ENCODE assay signal across 7 cellular contexts in the genomic region with DNA sequence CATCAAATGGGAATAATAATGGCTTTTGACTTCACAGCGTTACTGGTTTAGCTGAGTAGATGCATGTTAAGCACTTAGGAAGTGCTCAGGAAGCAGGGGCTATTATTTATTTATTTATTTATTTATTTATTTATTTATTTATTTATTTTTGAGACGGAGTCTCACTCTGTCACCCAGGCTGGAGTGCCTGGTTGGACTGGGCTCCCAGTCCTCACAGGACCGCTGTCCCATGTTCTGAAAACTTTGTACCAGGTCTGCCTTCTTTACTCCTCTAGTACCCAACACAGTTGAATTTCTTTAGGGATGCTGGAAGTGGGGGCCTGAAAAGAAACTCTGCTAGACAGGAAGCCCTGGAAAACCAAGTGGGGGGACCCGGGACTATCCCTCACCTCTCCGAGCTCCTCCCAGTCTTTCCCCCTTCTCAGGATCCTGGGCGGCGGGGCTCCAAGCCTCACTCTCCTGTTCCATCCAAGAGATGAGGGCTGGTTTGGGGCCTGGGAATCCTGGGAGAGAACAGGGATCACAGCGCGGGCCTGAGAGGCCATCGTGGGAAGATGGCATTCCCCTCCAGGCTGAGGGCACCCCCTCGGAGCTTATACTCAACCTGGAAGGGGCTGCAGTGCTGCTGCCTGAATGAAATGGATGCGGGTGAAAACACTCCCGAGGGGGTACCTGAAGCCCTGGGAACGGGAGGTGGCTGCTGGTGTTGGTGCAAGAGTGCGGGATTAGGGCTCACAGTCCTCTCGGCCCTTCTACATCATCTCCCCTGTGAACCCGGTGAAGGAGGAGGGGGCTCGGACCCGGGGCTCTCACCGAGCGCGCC. TPM values are rescaled to one million over a fixed set of nuclear protein-coding genes. Genes with fewer than 3 reads are reported as not detected.
A peak's percentile ranks its signal among the peaks of the same experiment; 100 is the strongest.
DNase-seq lines count a peak whose midpoint lies in the region; ATAC-seq and TF ChIP-seq lines count a peak whose summit lies in the region.

No MANE protein-coding gene starts in this region.

- no peak for TF ChIP-seq CTCF in GM13976 (IDR thresholded peaks at IDR 0.05; ENCODE audit: borderline replicate concordance, control extremely low read depth, extremely low read depth, insufficient read depth, missing control alignments)
- no peak for TF ChIP-seq CTCF in lung (IDR thresholded peaks at IDR 0.05; ENCODE audit: control extremely low read depth, extremely low read depth)
- no peak for TF ChIP-seq CTCF in type B pancreatic cell (conservative IDR thresholded peaks at IDR 0.05)

- H3K4me3 Mint-ChIP-seq in type B pancreatic cell, result peak overlapping the region; percentile 93

- peak overlapping the region; percentile 43 for H3K4me3 ChIP-seq in lung

- WGBS in lung, 2 donors, result 8 to 9% methylated on average over 22 of the region's 22 CpGs

- no peaks in the 10 kb centered on the region for H3K36me3 ChIP-seq in lung (ENCODE audit: control insufficient read depth in 2 of 2, insufficient read depth in 2 of 2, low read length in 2 of 2)

- peak overlapping the region; percentile 92 to 96 for H3K27ac ChIP-seq in lung (ENCODE audit: low read depth in 1 of 2, low read length in 1 of 2)

- peaks cover 4% of the 10 kb centered on the region for H3K36me3 Mint-ChIP-seq in type B pancreatic cell

- no peaks in the 10 kb centered on the region for H3K9me3 ChIP-seq in lung (ENCODE audit: control insufficient read depth in 2 of 2, insufficient read depth in 1 of 2, low read length in 1 of 2)

- in situ Hi-C loops in GM13976 (cut with MboI; ENCODE audit: low sequenced_read_pairs, unreplicated experiment), result no loop called here

- peak overlapping the region; percentile 93 for H3K27ac Mint-ChIP-seq in type B pancreatic cell

- H3K4me1 ChIP-seq in lung (ENCODE audit: control insufficient read depth in 2 of 2, insufficient read depth in 2 of 2, low read length in 2 of 2), result peaks cover 5 to 10% of the 10 kb centered on the region in 2 donors

- ATAC-seq in lung (ENCODE audit: insufficient read depth, low FRiP score), result no peak

- H3K27me3 Mint-ChIP-seq in type B pancreatic cell, result no peaks in the 10 kb centered on the region

- H3K27me3 ChIP-seq in lung (ENCODE audit: control insufficient read depth, insufficient read depth), result no peaks in the 10 kb centered on the region

- peaks cover 33% of the 10 kb centered on the region for H3K4me1 Mint-ChIP-seq in type B pancreatic cell (ENCODE audit: unreplicated experiment)

- DNase-seq in GM13976 (ENCODE audit: low spot score), result peak; percentile 45
- peak; percentile 69 for DNase-seq in NCI-H69 (lab: John Stamatoyannopoulos, UW)
- peak; percentile 56 for DNase-seq in dermis blood vessel endothelial cell
- DNase-seq in lung (ENCODE audit: low spot score), result no peak
- DNase-seq in type B pancreatic cell (ENCODE audit: extremely low spot score, unreplicated experiment), result no peak
- no peak for DNase-seq in NOMO-1 (lab: John Stamatoyannopoulos, UW; ENCODE audit: unreplicated experiment in 2 of 2)
- no peak for DNase-seq in NCI-H226

- no peaks in the 10 kb centered on the region for H3K9me3 Mint-ChIP-seq in type B pancreatic cell

RNA-seq across cellular contexts. Expression of a gene that starts 0.7 kb away (rescaled TPM):
- total RNA-seq in dermis blood vessel endothelial cell (10.6 and 10.9 TPM in 2 replicates), lung (10 to 100 TPM in 1 of 2 donors, 1 to 10 TPM in 1; 8.6 to 22.6 TPM), type B pancreatic cell (ENCODE audit: low replicate concordance) (9.8 and 14.3 TPM in 2 replicates)
- 10 to 100 TPM; 10.5 to 23.3 TPM for polyA plus RNA-seq in lung

RNA-seq across cellular contexts. Expression of a gene that starts 12.7 kb away (rescaled TPM):
- total RNA-seq in dermis blood vessel endothelial cell (4.4 and 4.8 TPM in 2 replicates), lung (10 to 100 TPM; 10.4 to 12.6 TPM), type B pancreatic cell (ENCODE audit: low replicate concordance) (16.8 and 20.2 TPM in 2 replicates)
- polyA plus RNA-seq in lung, result 1 to 10 TPM; 4.9 to 6.1 TPM

RNA-seq across cellular contexts. Expression of a gene that starts 14.7 kb away (rescaled TPM):
- total RNA-seq in dermis blood vessel endothelial cell (8.1 and 11.9 TPM in 2 replicates), lung (10 to 100 TPM; 13.9 to 15.5 TPM), type B pancreatic cell (ENCODE audit: low replicate concordance) (22.4 and 29.1 TPM in 2 replicates)
- 1 to 10 TPM; 4.0 to 5.5 TPM for polyA plus RNA-seq in lung

RNA-seq across cellular contexts. Expression of a gene that starts 36.2 kb away (rescaled TPM):
- total RNA-seq in dermis blood vessel endothelial cell (8.7 and 9.3 TPM in 2 replicates), lung (10 to 100 TPM; 11.2 to 11.7 TPM), type B pancreatic cell (ENCODE audit: low replicate concordance) (9.3 and 11.4 TPM in 2 replicates)
- polyA plus RNA-seq in lung, result 1 to 10 TPM; 7.1 to 7.2 TPM

RNA-seq across cellular contexts. Expression of a gene that starts 39.4 kb away (rescaled TPM):
- total RNA-seq in dermis blood vessel endothelial cell (5.8 and 6.0 TPM in 2 replicates), lung (1 to 10 TPM; 4.4 to 9.5 TPM), type B pancreatic cell (ENCODE audit: low replicate concordance) (8.1 and 14.9 TPM in 2 replicates)
- polyA plus RNA-seq in lung, result 1 to 10 TPM; 3.0 to 5.1 TPM

Comparison
In these comparisons a context has a peak if more than half of its experiments do, and no peak if none do; other contexts are left out.
1. DNase-seq: peak in GM13976 (single experiment), NCI-H69 (single experiment) and dermis blood vessel endothelial cell (single experiment); none in lung (single experiment), type B pancreatic cell (single experiment), NOMO-1 (0 of 2) and NCI-H226 (single experiment).